In the genomic region with DNA sequence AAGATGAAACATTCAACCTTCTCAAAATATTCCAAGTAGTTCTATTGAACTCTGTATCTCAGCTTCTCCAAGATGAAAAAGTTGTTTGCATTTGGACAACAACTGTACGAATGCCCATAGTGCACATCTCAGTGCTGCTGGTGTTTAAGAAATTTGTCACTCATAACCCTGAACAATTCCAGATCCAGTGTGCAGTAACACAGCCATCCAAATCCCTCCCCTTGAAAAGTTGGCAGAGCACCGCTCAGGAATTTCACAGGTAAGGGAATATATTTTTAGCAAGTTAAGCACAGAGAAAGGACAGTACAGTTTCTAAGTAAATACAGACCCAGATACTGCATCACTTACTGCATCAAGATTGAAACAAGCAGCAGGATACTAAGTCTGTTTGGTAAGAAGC, we compare ENCODE assay signal across 16 cellular contexts.
DNase-seq lines count a peak whose midpoint lies in the region; ATAC-seq and TF ChIP-seq lines count a peak whose summit lies in the region.
"Had no signal": no experiment of that assay in that cellular context is flagged by ENCODE, and none has a peak within 500 bp of the region (broad histone marks: within the 10 kb centered on the region; RNA-seq: fewer than 3 reads in every experiment).

No MANE protein-coding gene starts in this region.

- H3K4me3 ChIP-seq in iPS-15b (ENCODE audit: low read depth, low read length): no peak overlapping the region

- H3K4me1 ChIP-seq in iPS-15b (ENCODE audit: control insufficient read depth, insufficient read depth, low read length): peaks cover 3% of the 10 kb centered on the region

- H3K9me3 ChIP-seq in iPS-15b (ENCODE audit: control insufficient read depth, insufficient read depth, low read length): no peaks in the 10 kb centered on the region

- no peaks in the 10 kb centered on the region for H3K36me3 ChIP-seq in iPS-15b (ENCODE audit: control insufficient read depth, insufficient read depth, low read length)

- H3K27ac Mint-ChIP-seq in natural killer cell treated with Interleukin-12 subunit alpha and Interleukin-12 subunit beta and Interleukin-15 and Interleukin-18, amount 100 ng/mL, for 72 hours: peak overlapping the region; percentile 72 to 75
- H3K27ac Mint-ChIP-seq in natural killer cell: peak overlapping the region in 1 of 2 donors; percentile 79
- peak overlapping the region; percentile 5 for H3K27ac Mint-ChIP-seq in activated CD8-positive, alpha-beta T cell treated with anti-CD3 and anti-CD28 coated beads, Interleukin-2, amount 10 ng/mL, durations not matched to agents 7 days and 5 days

- peak overlapping the region; percentile 38 for H3K4me3 Mint-ChIP-seq in natural killer cell treated with Interleukin-12 subunit alpha and Interleukin-12 subunit beta and Interleukin-15 and Interleukin-18, amount 100 ng/mL, for 72 hours
- H3K4me3 Mint-ChIP-seq in natural killer cell: no peak overlapping the region
- no peak overlapping the region for H3K4me3 Mint-ChIP-seq in activated CD8-positive, alpha-beta T cell treated with anti-CD3 and anti-CD28 coated beads, Interleukin-2, amount 10 ng/mL, durations not matched to agents 7 days and 5 days

- peaks cover 27 to 43% of the 10 kb centered on the region in 2 donors for H3K4me1 Mint-ChIP-seq in natural killer cell treated with Interleukin-12 subunit alpha and Interleukin-12 subunit beta and Interleukin-15 and Interleukin-18, amount 100 ng/mL, for 72 hours (ENCODE audit: low read depth in 2 of 2)
- peaks cover 27 to 46% of the 10 kb centered on the region in 2 donors for H3K4me1 Mint-ChIP-seq in natural killer cell
- H3K4me1 Mint-ChIP-seq in activated CD8-positive, alpha-beta T cell treated with anti-CD3 and anti-CD28 coated beads, Interleukin-2, amount 10 ng/mL, durations not matched to agents 7 days and 5 days (ENCODE audit: low read depth): peaks cover 45% of the 10 kb centered on the region

- CTCF ChIA-PET in activated CD8-positive, alpha-beta T cell treated with anti-CD3 and anti-CD28 coated beads, Interleukin-2, amount 10 ng/mL, durations not matched to agents 7 days and 5 days (lab: Charles Lee): no interaction called here

- peak overlapping the region; percentile 8 for H3K9ac ChIP-seq in iPS-15b (ENCODE audit: low read depth, low read length)

- POLR2A ChIA-PET in activated CD8-positive, alpha-beta T cell treated with anti-CD3 and anti-CD28 coated beads, Interleukin-2, amount 10 ng/mL, durations not matched to agents 7 days and 5 days (lab: Charles Lee): no interaction called here

- no peak for ATAC-seq in natural killer cell treated with Interleukin-12 subunit alpha and Interleukin-12 subunit beta and Interleukin-15 and Interleukin-18, amount 100 ng/mL, for 72 hours
- ATAC-seq in natural killer cell (no peak), GM19395 (IDR thresholded peaks at IDR 0.05; ENCODE audit: unreplicated experiment) (no peak)
- no peak for ATAC-seq in activated CD8-positive, alpha-beta T cell treated with anti-CD3 and anti-CD28 coated beads, Interleukin-2, amount 10 ng/mL, durations not matched to agents 7 days and 5 days

- no peaks in the 10 kb centered on the region for H3K27me3 ChIP-seq in iPS-15b (ENCODE audit: control insufficient read depth, insufficient read depth, low read length)

- peaks cover 18% of the 10 kb centered on the region for H3K36me3 Mint-ChIP-seq in natural killer cell treated with Interleukin-12 subunit alpha and Interleukin-12 subunit beta and Interleukin-15 and Interleukin-18, amount 100 ng/mL, for 72 hours
- H3K36me3 Mint-ChIP-seq in natural killer cell: peaks cover 22% of the 10 kb centered on the region
- H3K36me3 Mint-ChIP-seq in activated CD8-positive, alpha-beta T cell treated with anti-CD3 and anti-CD28 coated beads, Interleukin-2, amount 10 ng/mL, durations not matched to agents 7 days and 5 days (ENCODE audit: low read depth): peaks cover 68% of the 10 kb centered on the region

- no peaks in the 10 kb centered on the region for H3K27me3 Mint-ChIP-seq in natural killer cell treated with Interleukin-12 subunit alpha and Interleukin-12 subunit beta and Interleukin-15 and Interleukin-18, amount 100 ng/mL, for 72 hours
- H3K27me3 Mint-ChIP-seq in natural killer cell (ENCODE audit: low read depth in 2 of 2): no peaks in the 10 kb centered on the region
- H3K27me3 Mint-ChIP-seq in activated CD8-positive, alpha-beta T cell treated with anti-CD3 and anti-CD28 coated beads, Interleukin-2, amount 10 ng/mL, durations not matched to agents 7 days and 5 days (ENCODE audit: low read depth): no peaks in the 10 kb centered on the region

- TF ChIP-seq CTCF in natural killer cell (IDR thresholded peaks at IDR 0.05): no peak

- no peaks in the 10 kb centered on the region for H3K9me3 Mint-ChIP-seq in natural killer cell treated with Interleukin-12 subunit alpha and Interleukin-12 subunit beta and Interleukin-15 and Interleukin-18, amount 100 ng/mL, for 72 hours
- H3K9me3 Mint-ChIP-seq in natural killer cell: no peaks in the 10 kb centered on the region
- H3K9me3 Mint-ChIP-seq in activated CD8-positive, alpha-beta T cell treated with anti-CD3 and anti-CD28 coated beads, Interleukin-2, amount 10 ng/mL, durations not matched to agents 7 days and 5 days (ENCODE audit: insufficient read depth): no peaks in the 10 kb centered on the region

- intact Hi-C loops in natural killer cell (cut with micrococcal nuclease): no loop called here

- DNase-seq in natural killer cell treated with Interleukin-12 subunit alpha and Interleukin-12 subunit beta and Interleukin-15 and Interleukin-18, amount 100 ng/mL, for 72 hours (ENCODE audit: low spot score): no peak
- DNase-seq in natural killer cell (no peak), pons (ENCODE audit: low spot score) (no peak), epidermal melanocyte (ENCODE audit: insufficient read length, low spot score) (no peak)
- DNase-seq in activated CD8-positive, alpha-beta T cell treated with anti-CD3 and anti-CD28 coated beads, Interleukin-2, amount 10 ng/mL, durations not matched to agents 7 days and 5 days: no peak
- DNase-seq: ACHN, C1 segment of cervical spinal cord, DMS79, IMR-90, NCI-H1417 treated with DMSO at 0.1 percent for 48 hours, NCI-H1930, NCI-H345, NCI-H524 treated with DMSO at 0.1 percent for 48 hours, SIG-M5 had no signal
